1 cellular context compared by ENCODE assay signal in genomic region chr3:194489736-194490612, GRCh38.
TF ChIP-seq lines count a peak whose summit lies in the region.

No MANE protein-coding gene starts in this region.

TF ChIP-seq in HCT116, 20 proteins besides CTCF, POLR2A, EP300 and RAD21 (continued from another document):
- TF ChIP-seq, protein P1, sequence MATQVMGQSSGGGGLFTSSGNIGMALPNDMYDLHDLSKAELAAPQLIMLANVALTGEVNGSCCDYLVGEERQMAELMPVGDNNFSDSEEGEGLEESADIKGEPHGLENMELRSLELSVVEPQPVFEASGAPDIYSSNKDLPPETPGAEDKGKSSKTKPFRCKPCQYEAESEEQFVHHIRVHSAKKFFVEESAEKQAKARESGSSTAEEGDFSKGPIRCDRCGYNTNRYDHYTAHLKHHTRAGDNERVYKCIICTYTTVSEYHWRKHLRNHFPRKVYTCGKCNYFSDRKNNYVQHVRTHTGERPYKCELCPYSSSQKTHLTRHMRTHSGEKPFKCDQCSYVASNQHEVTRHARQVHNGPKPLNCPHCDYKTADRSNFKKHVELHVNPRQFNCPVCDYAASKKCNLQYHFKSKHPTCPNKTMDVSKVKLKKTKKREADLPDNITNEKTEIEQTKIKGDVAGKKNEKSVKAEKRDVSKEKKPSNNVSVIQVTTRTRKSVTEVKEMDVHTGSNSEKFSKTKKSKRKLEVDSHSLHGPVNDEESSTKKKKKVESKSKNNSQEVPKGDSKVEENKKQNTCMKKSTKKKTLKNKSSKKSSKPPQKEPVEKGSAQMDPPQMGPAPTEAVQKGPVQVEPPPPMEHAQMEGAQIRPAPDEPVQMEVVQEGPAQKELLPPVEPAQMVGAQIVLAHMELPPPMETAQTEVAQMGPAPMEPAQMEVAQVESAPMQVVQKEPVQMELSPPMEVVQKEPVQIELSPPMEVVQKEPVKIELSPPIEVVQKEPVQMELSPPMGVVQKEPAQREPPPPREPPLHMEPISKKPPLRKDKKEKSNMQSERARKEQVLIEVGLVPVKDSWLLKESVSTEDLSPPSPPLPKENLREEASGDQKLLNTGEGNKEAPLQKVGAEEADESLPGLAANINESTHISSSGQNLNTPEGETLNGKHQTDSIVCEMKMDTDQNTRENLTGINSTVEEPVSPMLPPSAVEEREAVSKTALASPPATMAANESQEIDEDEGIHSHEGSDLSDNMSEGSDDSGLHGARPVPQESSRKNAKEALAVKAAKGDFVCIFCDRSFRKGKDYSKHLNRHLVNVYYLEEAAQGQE (IDR thresholded peaks at IDR 0.05; ENCODE audit: low read depth) = no peak
- no peak for TF ChIP-seq EZH2 (IDR thresholded peaks at IDR 0.05)
- TF ChIP-seq CBX3 (IDR thresholded peaks at IDR 0.05; ENCODE audit: low read depth) = no peak
- no peak for TF ChIP-seq YY1 (IDR thresholded peaks at IDR 0.05; ENCODE audit: extremely low read depth, insufficient replicate concordance, low read depth, low read length)
- TF ChIP-seq ZBTB33 (IDR thresholded peaks at IDR 0.05; ENCODE audit: extremely low read depth, insufficient replicate concordance, low read length) = no peak
- no peak for TF ChIP-seq FOSL1 (IDR thresholded peaks at IDR 0.05; ENCODE audit: low read depth)
- TF ChIP-seq CEBPB (IDR thresholded peaks at IDR 0.05; ENCODE audit: low read depth) = no peak
- TF ChIP-seq SP1 (IDR thresholded peaks at IDR 0.05; ENCODE audit: low read depth) = no peak
- TF ChIP-seq, protein P2, sequence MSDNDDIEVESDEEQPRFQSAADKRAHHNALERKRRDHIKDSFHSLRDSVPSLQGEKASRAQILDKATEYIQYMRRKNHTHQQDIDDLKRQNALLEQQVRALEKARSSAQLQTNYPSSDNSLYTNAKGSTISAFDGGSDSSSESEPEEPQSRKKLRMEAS (IDR thresholded peaks at IDR 0.05) = no peak
- no peak for TF ChIP-seq SIN3A (IDR thresholded peaks at IDR 0.05; ENCODE audit: low read depth)
- TF ChIP-seq POLR2AphosphoS5 (IDR thresholded peaks at IDR 0.05; ENCODE audit: low read depth, low read length) = no peak
